In genomic region chr4:94454405-94454804, GRCh38 we compare ENCODE assay signal across 1 cellular context.
TF ChIP-seq lines count a peak whose summit lies in the region.

No MANE protein-coding gene starts in this region.

TF ChIP-seq in IMR-90, 13 proteins besides CTCF, POLR2A, EP300 and RAD21 (continued from another document):
- TF ChIP-seq ELK1 (IDR thresholded peaks at IDR 0.05; ENCODE audit: borderline replicate concordance, low read depth, low read length) (no peak), NFE2L2 (IDR thresholded peaks at IDR 0.05; ENCODE audit: low read depth, low read length) (no peak), RFX5 (IDR thresholded peaks at IDR 0.05; ENCODE audit: low read depth, low read length) (no peak), SMC3 (IDR thresholded peaks at IDR 0.05; ENCODE audit: low read depth, low read length) (no peak), RCOR1 (IDR thresholded peaks at IDR 0.05; ENCODE audit: insufficient replicate concordance, low read length) (no peak), CHD1 (IDR thresholded peaks at IDR 0.05; ENCODE audit: low read depth, low read length) (no peak), CEBPB (IDR thresholded peaks at IDR 0.05; ENCODE audit: low read depth, low read length) (no peak), MXI1 (IDR thresholded peaks at IDR 0.05; ENCODE audit: borderline replicate concordance, low read depth, low read length) (no peak)
- TF ChIP-seq, protein P1, sequence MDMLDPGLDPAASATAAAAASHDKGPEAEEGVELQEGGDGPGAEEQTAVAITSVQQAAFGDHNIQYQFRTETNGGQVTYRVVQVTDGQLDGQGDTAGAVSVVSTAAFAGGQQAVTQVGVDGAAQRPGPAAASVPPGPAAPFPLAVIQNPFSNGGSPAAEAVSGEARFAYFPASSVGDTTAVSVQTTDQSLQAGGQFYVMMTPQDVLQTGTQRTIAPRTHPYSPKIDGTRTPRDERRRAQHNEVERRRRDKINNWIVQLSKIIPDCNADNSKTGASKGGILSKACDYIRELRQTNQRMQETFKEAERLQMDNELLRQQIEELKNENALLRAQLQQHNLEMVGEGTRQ (IDR thresholded peaks at IDR 0.05; ENCODE audit: low read depth, low read length), result no peak
TF ChIP-seq in IMR-90: peak in this region for 0.
